In the genomic region with DNA sequence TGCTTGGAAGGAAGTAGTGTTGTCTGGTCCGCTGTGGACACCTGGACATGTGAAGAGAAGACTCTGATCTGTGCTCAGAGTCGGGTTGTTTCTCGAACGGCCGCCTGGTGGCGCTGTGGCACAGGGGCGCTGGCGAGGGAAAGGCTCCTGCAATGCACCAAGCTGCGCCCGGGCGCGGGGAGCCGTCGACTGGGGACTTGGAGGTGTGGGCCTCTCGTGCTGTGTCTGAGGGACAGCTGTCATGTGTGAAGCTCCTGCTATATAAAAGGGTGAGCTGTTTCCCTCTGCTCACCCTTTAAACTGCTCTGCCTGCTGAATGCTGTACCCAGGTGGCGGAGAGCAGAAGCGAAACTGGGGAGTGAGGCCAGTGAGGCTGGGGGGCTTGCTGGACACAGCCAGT, we compare ENCODE assay signal across 8 cellular contexts. TPM values are rescaled to one million over a fixed set of nuclear protein-coding genes. Genes with fewer than 3 reads are reported as not detected.
DNase-seq lines count a peak whose midpoint lies in the region; ATAC-seq, FAIRE-seq and TF ChIP-seq lines count a peak whose summit lies in the region.

No MANE protein-coding gene starts in this region.

- TF ChIP-seq CTCF in WTC11 (IDR thresholded peaks at IDR 0.05) (peak; percentile 99), bronchial epithelial cell (IDR thresholded peaks at IDR 0.05; ENCODE audit: insufficient read depth, low read length, severe bottlenecking) (peak; percentile 99)

- ATAC-seq in GM19351 (IDR thresholded peaks at IDR 0.05; ENCODE audit: unreplicated experiment) (peak; percentile 61), WTC11 (peak; percentile 91), GM18511 (IDR thresholded peaks at IDR 0.05; ENCODE audit: unreplicated experiment) (no peak)

- peaks cover 3% of the 10 kb centered on the region; the same call in 1 of the 2 replicates for H3K27me3 Mint-ChIP-seq in WTC11 (ENCODE audit: low read depth)

- CTCF ChIA-PET in WTC11 (lab: Charles Lee): interaction anchor here (0.6 to 3.0 kb wide), 67 partner anchors 9 to 535 kb away, joined by 3 to 41 read pairs (median 5); partner anchors contain the start of genes GNAL and IMPA2

- H3K9me3 Mint-ChIP-seq in WTC11: no peaks in the 10 kb centered on the region

- DNase-seq in Ammon's horn (ENCODE audit: low spot score) (peak; percentile 74), NCI-H146 (lab: John Stamatoyannopoulos, UW) (peak; percentile 62), WTC11 (ENCODE audit: low spot score) (peak; percentile 90), bronchial epithelial cell (ENCODE audit: low read depth) (peak; percentile 47), kidney tubule cell (ENCODE audit: low spot score) (peak; percentile 72)
- peak; percentile 48 to 55 for DNase-seq in stimulated activated CD4-positive, alpha-beta T cell treated with anti-CD3 and anti-CD28 coated beads, Interleukin-1b, Interleukin-23, amount 100 ng/mL, for 4 hours (ENCODE audit: low read depth in 2 of 2)

- H3K27me3 ChIP-seq in bronchial epithelial cell (ENCODE audit: control insufficient read depth, insufficient read depth, low read length): no peaks in the 10 kb centered on the region

- H3K4me3 Mint-ChIP-seq in WTC11: no peak overlapping the region

- no peak for FAIRE-seq in bronchial epithelial cell (lab: Jason Lieb, UNC)

- H3K36me3 ChIP-seq in bronchial epithelial cell (ENCODE audit: control insufficient read depth, insufficient read depth, low read length): no peaks in the 10 kb centered on the region

- peaks cover 11% of the 10 kb centered on the region for H3K4me1 Mint-ChIP-seq in WTC11

- no peak overlapping the region for H3K27ac Mint-ChIP-seq in WTC11

- H3K4me3 ChIP-seq in bronchial epithelial cell (ENCODE audit: low read depth, low read length): no peak overlapping the region

- H3K36me3 Mint-ChIP-seq in WTC11: no peaks in the 10 kb centered on the region

- POLR2A ChIA-PET in WTC11 (lab: Charles Lee): no interaction called here

TF ChIP-seq in WTC11, 78 proteins besides CTCF, POLR2A, EP300 and RAD21 (continues in another document):
- TF ChIP-seq GTF2I (CRISPR knock-in tag; conservative IDR thresholded peaks at IDR 0.05) (no peak), STAT6 (CRISPR knock-in tag; conservative IDR thresholded peaks at IDR 0.05; ENCODE audit: low read depth) (no peak), CREB1 (CRISPR knock-in tag; IDR thresholded peaks at IDR 0.05) (0 out of 2 replicates have a peak, but pooled peaks have one; percentile 18), MXD4 (CRISPR knock-in tag; IDR thresholded peaks at IDR 0.05; ENCODE audit: borderline replicate concordance) (no peak), E2F4 (CRISPR knock-in tag; IDR thresholded peaks at IDR 0.05; ENCODE audit: borderline replicate concordance, low read depth) (no peak), JAZF1 (CRISPR knock-in tag; IDR thresholded peaks at IDR 0.05) (no peak), ZNF416 (CRISPR knock-in tag; IDR thresholded peaks at IDR 0.05) (no peak), AR (CRISPR knock-in tag; IDR thresholded peaks at IDR 0.05) (no peak), E2F5 (CRISPR knock-in tag; IDR thresholded peaks at IDR 0.05) (no peak), ZNF138 (CRISPR knock-in tag; conservative IDR thresholded peaks at IDR 0.05) (no peak)
- TF ChIP-seq, protein P1, sequence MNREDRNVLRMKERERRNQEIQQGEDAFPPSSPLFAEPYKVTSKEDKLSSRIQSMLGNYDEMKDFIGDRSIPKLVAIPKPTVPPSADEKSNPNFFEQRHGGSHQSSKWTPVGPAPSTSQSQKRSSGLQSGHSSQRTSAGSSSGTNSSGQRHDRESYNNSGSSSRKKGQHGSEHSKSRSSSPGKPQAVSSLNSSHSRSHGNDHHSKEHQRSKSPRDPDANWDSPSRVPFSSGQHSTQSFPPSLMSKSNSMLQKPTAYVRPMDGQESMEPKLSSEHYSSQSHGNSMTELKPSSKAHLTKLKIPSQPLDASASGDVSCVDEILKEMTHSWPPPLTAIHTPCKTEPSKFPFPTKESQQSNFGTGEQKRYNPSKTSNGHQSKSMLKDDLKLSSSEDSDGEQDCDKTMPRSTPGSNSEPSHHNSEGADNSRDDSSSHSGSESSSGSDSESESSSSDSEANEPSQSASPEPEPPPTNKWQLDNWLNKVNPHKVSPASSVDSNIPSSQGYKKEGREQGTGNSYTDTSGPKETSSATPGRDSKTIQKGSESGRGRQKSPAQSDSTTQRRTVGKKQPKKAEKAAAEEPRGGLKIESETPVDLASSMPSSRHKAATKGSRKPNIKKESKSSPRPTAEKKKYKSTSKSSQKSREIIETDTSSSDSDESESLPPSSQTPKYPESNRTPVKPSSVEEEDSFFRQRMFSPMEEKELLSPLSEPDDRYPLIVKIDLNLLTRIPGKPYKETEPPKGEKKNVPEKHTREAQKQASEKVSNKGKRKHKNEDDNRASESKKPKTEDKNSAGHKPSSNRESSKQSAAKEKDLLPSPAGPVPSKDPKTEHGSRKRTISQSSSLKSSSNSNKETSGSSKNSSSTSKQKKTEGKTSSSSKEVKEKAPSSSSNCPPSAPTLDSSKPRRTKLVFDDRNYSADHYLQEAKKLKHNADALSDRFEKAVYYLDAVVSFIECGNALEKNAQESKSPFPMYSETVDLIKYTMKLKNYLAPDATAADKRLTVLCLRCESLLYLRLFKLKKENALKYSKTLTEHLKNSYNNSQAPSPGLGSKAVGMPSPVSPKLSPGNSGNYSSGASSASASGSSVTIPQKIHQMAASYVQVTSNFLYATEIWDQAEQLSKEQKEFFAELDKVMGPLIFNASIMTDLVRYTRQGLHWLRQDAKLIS (CRISPR knock-in tag; IDR thresholded peaks at IDR 0.05; ENCODE audit: borderline replicate concordance): no peak
- TF ChIP-seq, protein P2, sequence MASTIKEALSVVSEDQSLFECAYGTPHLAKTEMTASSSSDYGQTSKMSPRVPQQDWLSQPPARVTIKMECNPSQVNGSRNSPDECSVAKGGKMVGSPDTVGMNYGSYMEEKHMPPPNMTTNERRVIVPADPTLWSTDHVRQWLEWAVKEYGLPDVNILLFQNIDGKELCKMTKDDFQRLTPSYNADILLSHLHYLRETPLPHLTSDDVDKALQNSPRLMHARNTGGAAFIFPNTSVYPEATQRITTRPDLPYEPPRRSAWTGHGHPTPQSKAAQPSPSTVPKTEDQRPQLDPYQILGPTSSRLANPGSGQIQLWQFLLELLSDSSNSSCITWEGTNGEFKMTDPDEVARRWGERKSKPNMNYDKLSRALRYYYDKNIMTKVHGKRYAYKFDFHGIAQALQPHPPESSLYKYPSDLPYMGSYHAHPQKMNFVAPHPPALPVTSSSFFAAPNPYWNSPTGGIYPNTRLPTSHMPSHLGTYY (CRISPR knock-in tag; IDR thresholded peaks at IDR 0.05): no peak

RNA-seq across cellular contexts. Expression of gene GNAL, which starts 44.0 kb away (rescaled TPM):
- total RNA-seq in WTC11 (2021) (22.3 to 26.7 TPM (median 23.9 TPM) in 3 replicates), bronchial epithelial cell (8.8 and 10.8 TPM in 2 replicates)
